8 cellular contexts compared by ENCODE assay signal in the genomic region with DNA sequence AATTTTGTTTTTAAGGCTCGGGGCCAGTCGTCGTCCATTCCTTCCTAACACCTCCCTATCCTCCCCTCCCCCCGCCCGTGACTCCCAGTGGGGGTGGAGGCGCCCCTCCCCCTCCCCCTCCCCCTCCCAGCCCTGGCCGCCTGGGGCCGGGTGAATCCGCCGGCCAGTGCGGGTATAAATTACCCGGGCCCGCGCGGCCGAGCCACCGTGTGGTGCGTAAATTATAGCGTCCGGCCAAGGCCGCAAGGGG. TPM values are rescaled to one million over a fixed set of nuclear protein-coding genes. Genes with fewer than 3 reads are reported as not detected.
A peak's percentile ranks its signal among the peaks of the same experiment; 100 is the strongest.
DNase-seq lines count a peak whose midpoint lies in the region; ATAC-seq and TF ChIP-seq lines count a peak whose summit lies in the region.

No MANE protein-coding gene starts in this region.

- POLR2A ChIA-PET in RWPE1 (lab: Yijun Ruan, JAX; ENCODE audit: low non-redundant PET), result interaction anchor here (0.6 to 0.7 kb wide), 3 partner anchors 50 to 91 kb away, joined by 3 to 4 read pairs (median 3); no protein-coding TSS in a partner anchor

- peak; percentile 39 for DNase-seq in EH (ENCODE audit: low read depth)
- no peak for DNase-seq in RWPE1 (ENCODE audit: low spot score)
- DNase-seq in esophagus squamous epithelium (lab: John Stamatoyannopoulos, UW), result no peak
- DNase-seq in retina, result no peak
- DNase-seq in NCI-H446 treated with DMSO at 0.1 percent for 48 hours (lab: John Stamatoyannopoulos, UW), result no peak
- no peak for DNase-seq in Ammon's horn (ENCODE audit: low spot score)

- no peak for ATAC-seq in GM19455 (IDR thresholded peaks at IDR 0.05; ENCODE audit: unreplicated experiment)

- peak overlapping the region; percentile 98 for H3K27ac ChIP-seq in RWPE1
- peak overlapping the region; percentile 90 to 96 (median 95) for H3K27ac ChIP-seq in esophagus squamous epithelium
- peak overlapping the region; percentile 42 for H3K27ac ChIP-seq in neutrophil

- H3K4me1 ChIP-seq in esophagus squamous epithelium (peaks cover 42 to 82% (median 64%) of the 10 kb centered on the region in 3 donors), neutrophil (ENCODE audit: control insufficient read depth in 1 of 2, insufficient read depth in 1 of 2, low read depth in 1 of 2, low read length in 1 of 2) (peaks cover 49 to 68% of the 10 kb centered on the region in 2 experiments)

- H3K36me3 ChIP-seq in esophagus squamous epithelium, result no peaks in the 10 kb centered on the region
- H3K36me3 ChIP-seq in neutrophil, result no peaks in the 10 kb centered on the region

- intact Hi-C loops in esophagus squamous epithelium (cut with DNase I), result no loop called here

- H3K9me3 ChIP-seq in esophagus squamous epithelium, result no peaks in the 10 kb centered on the region
- H3K9me3 ChIP-seq in neutrophil, result no peaks in the 10 kb centered on the region

- WGBS in esophagus squamous epithelium, 2 donors, result 0% methylated on average over 3 of the region's 21 CpGs; no CpG with 5 or more reads in 1 of the 2 donors

- H3K27me3 ChIP-seq in esophagus squamous epithelium, result peaks cover 0 to 11% (median 0%) of the 10 kb centered on the region in 4 donors
- peaks cover 59% of the 10 kb centered on the region for H3K27me3 ChIP-seq in neutrophil

- no peak for TF ChIP-seq POLR2A in esophagus squamous epithelium (IDR thresholded peaks at IDR 0.05)

- CTCF ChIA-PET in RWPE1 (lab: Yijun Ruan, JAX), result interaction anchor here (0.5 to 2.4 kb wide), 13 partner anchors 12 to 300 kb away, joined by 3 to 24 read pairs (median 3); no protein-coding TSS in a partner anchor

- H3K4me3 ChIP-seq in esophagus squamous epithelium (peak overlapping the region; percentile 50 to 80 (median 77)), neutrophil (ENCODE audit: low read depth in 1 of 2, low read length in 1 of 2) (peak overlapping the region; percentile 61 to 85)

- TF ChIP-seq CTCF in RWPE1 (conservative IDR thresholded peaks at IDR 0.05; ENCODE audit: low read depth) (no peak), esophagus squamous epithelium (IDR thresholded peaks at IDR 0.05) (no peak), neutrophil (IDR thresholded peaks at IDR 0.05) (no peak)

RNA-seq across cellular contexts. Expression of gene GSE1, which starts 2.0 kb away (rescaled TPM):
- total RNA-seq in esophagus squamous epithelium, result 10 to 100 TPM; 24.6 to 33.6 (median 28.9) TPM

Comparison
In these comparisons a context has a peak if more than half of its experiments do, and no peak if none do; other contexts are left out.
1. H3K27ac ChIP-seq: peak in every context shown above with its lines; median percentile 98 in RWPE1; 95 in esophagus squamous epithelium; 42 in neutrophil.